9 cellular contexts compared by ENCODE assay signal in the genomic region with DNA sequence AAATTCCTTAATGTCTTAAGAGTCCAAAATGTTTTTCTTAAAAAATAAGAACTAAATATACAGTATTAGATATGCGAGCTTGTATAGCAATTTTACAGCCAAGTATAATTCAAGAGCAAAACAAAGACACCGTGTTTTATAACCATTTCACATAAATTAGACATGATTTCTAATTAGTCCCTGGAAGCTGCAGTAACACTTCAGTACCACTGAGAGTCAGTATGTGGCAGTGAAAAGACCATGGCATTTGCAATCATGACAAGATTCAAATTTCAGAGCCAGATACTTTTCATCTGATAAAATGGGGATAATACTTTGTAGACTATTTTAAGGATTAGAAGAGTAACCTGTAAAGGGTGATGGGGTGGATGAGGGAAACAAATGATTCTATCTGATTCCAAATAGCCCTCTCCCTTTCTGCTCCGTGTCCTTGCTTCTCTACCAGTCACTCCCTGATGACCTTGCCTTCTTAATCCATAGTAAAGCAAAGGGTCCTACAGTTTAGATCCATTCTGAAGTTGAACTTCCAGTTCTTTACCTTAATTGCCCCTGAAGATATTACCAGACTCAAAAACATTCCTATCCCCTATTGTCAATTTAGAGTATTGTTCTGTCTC.
DNase-seq lines count a peak whose midpoint lies in the region; ATAC-seq and TF ChIP-seq lines count a peak whose summit lies in the region.
"Had no signal": no experiment of that assay in that cellular context is flagged by ENCODE, and none has a peak within 500 bp of the region (broad histone marks: within the 10 kb centered on the region; RNA-seq: fewer than 3 reads in every experiment).

No MANE protein-coding gene starts in this region.

- TF ChIP-seq CTCF in Peyer's patch (IDR thresholded peaks at IDR 0.05) (peak in 5 of 6 experiments; percentile 29 to 91 (median 88)), epithelial cell of esophagus (IDR thresholded peaks at IDR 0.05; ENCODE audit: insufficient read depth, low read depth, low read length, missing control alignments) (peak; percentile 88), nephron (IDR thresholded peaks at IDR 0.05; ENCODE audit: unreplicated experiment in 3 of 3) (peak; percentile 78 to 95 (median 80))

- DNase-seq in COLO829 (ENCODE audit: low spot score) (peak; percentile 49), Peyer's patch (no peak), epithelial cell of esophagus (ENCODE audit: low read depth) (peak; percentile 60), UCSD-AML1 (lab: John Stamatoyannopoulos, UW; ENCODE audit: unreplicated experiment) (no peak)
- no peak for DNase-seq in effector memory CD4-positive, alpha-beta T cell

- H3K36me3 Mint-ChIP-seq in nephron (ENCODE audit: low read depth) = no peaks in the 10 kb centered on the region

- H3K9me3 ChIP-seq in Peyer's patch = no peaks in the 10 kb centered on the region
- H3K9me3 ChIP-seq in effector memory CD4-positive, alpha-beta T cell (ENCODE audit: control insufficient read depth, low read length) = no peaks in the 10 kb centered on the region
- H3K9me3 ChIP-seq: SJSA1 had no signal

- H3K4me3 ChIP-seq in Peyer's patch (no peak overlapping the region), epithelial cell of esophagus (ENCODE audit: low read length) (no peak overlapping the region)
- H3K4me3 ChIP-seq in effector memory CD4-positive, alpha-beta T cell (ENCODE audit: insufficient read depth, low read depth, low read length, poor library complexity, severe bottlenecking) = no peak overlapping the region
- H3K4me3 ChIP-seq: SJSA1 had no signal

- H3K27me3 Mint-ChIP-seq in nephron (ENCODE audit: low read depth) = no peaks in the 10 kb centered on the region

- ATAC-seq in GM18870 (IDR thresholded peaks at IDR 0.05; ENCODE audit: unreplicated experiment) (peak; percentile 73), HG03469 (IDR thresholded peaks at IDR 0.05; ENCODE audit: unreplicated experiment) (peak; percentile 78)

- H3K36me3 ChIP-seq in Peyer's patch = no peaks in the 10 kb centered on the region
- H3K36me3 ChIP-seq in effector memory CD4-positive, alpha-beta T cell (ENCODE audit: control insufficient read depth, insufficient read depth, low read length) = no peaks in the 10 kb centered on the region
- H3K36me3 ChIP-seq: SJSA1 had no signal

- H3K4me3 Mint-ChIP-seq in nephron = no peak overlapping the region

- H3K4me1 ChIP-seq in Peyer's patch = no peaks in the 10 kb centered on the region
- no peaks in the 10 kb centered on the region for H3K4me1 ChIP-seq in effector memory CD4-positive, alpha-beta T cell (ENCODE audit: control insufficient read depth, insufficient read depth, low read length, poor library complexity, severe bottlenecking)
- H3K4me1 ChIP-seq: SJSA1 had no signal

- H3K4me1 Mint-ChIP-seq in nephron = peaks cover 3% of the 10 kb centered on the region

- H3K9me3 Mint-ChIP-seq in nephron = no peaks in the 10 kb centered on the region

- no peaks in the 10 kb centered on the region for H3K27me3 ChIP-seq in Peyer's patch
- no peaks in the 10 kb centered on the region for H3K27me3 ChIP-seq in effector memory CD4-positive, alpha-beta T cell (replicated peaks; ENCODE audit: control insufficient read depth, insufficient read depth, low read length, poor library complexity, severe bottlenecking)
- H3K27me3 ChIP-seq: SJSA1 had no signal

- no peak for TF ChIP-seq POLR2A in Peyer's patch (IDR thresholded peaks at IDR 0.05)

- no peak overlapping the region for H3K27ac Mint-ChIP-seq in nephron

- H3K27ac ChIP-seq in Peyer's patch = no peak overlapping the region
- no peak overlapping the region for H3K27ac ChIP-seq in effector memory CD4-positive, alpha-beta T cell (ENCODE audit: insufficient read depth, low read length, poor library complexity, severe bottlenecking)
- H3K27ac ChIP-seq: SJSA1 had no signal

Comparison
In these comparisons a context has a peak if more than half of its experiments do, and no peak if none do; other contexts are left out.
1. DNase-seq: peak in COLO829 (single experiment) and epithelial cell of esophagus (single experiment); none in Peyer's patch (0 of 3), effector memory CD4-positive, alpha-beta T cell (0 of 3) and UCSD-AML1 (single experiment).
2. Peak in every context shown above with its lines, with median percentiles within 50 percentile points of each other: CTCF ChIP-seq.